Comparison of ENCODE assay signal across 8 cellular contexts in the genomic region with DNA sequence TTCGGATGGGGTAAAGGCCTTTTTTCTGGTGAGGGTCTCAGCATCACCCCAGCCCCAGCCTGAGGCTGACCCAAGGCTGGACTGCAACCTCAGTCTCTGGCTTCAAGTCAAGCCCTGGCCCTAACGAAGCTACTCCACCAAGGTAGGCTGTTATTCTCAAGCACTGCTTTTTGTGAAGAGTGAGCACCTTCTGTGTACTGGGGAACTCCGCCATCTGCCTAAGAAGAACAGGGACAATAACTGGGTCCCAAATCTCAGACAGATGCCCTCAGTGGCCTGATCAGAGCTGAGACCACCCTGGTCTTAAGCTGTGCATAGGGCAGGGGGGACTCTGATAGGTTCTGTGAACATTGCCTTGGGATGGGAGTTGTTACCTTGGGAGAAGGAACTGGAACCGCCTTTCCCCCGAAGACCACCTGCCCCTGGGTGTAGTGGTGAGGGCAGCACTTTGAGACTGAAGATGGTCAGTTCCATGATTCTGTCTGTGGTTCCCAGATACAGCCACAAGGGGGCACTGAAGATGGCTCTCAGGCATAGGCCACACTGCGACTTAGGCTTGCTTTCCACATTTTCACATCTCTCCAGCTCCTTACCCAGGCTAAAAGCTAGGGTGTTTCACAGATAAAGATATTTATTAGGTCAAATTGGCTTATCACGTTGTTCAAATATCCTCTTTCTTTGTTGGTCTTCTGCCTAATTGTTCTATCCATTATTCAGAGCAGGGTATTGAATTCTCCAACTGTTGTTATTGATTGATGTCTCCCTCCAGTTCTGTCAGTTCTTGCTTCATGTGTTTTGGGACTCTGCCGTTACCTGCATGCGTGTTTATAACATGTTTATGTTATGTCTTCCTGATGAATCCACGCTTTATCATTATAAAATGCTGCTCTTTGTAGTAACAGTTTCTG. TPM values are rescaled to one million over a fixed set of nuclear protein-coding genes. Genes with fewer than 3 reads are reported as not detected.
DNase-seq lines count a peak whose midpoint lies in the region; ATAC-seq and TF ChIP-seq lines count a peak whose summit lies in the region.

No MANE protein-coding gene starts in this region.

- H3K36me3 Mint-ChIP-seq in osteocyte (ENCODE audit: unreplicated experiment): no peaks in the 10 kb centered on the region

- H3K36me3 ChIP-seq in SJCRH30 (no peaks in the 10 kb centered on the region), tibial artery (no peaks in the 10 kb centered on the region)

- intact Hi-C loops in tibial artery (cut with DNase I; ENCODE audit: low total_unique reads): loop anchor here (2.0 kb wide), 1 partner anchor 64 kb away; no protein-coding TSS in a partner anchor

- H3K9me3 ChIP-seq in SJCRH30 (replicated peaks): no peaks in the 10 kb centered on the region
- no peaks in the 10 kb centered on the region for H3K9me3 ChIP-seq in tibial artery

- no peaks in the 10 kb centered on the region for H3K27me3 Mint-ChIP-seq in osteocyte (ENCODE audit: unreplicated experiment)

- H3K9me3 Mint-ChIP-seq in osteocyte (ENCODE audit: unreplicated experiment): no peaks in the 10 kb centered on the region

- H3K27ac ChIP-seq in C4-2B: no peak overlapping the region
- no peak overlapping the region for H3K27ac ChIP-seq in SJCRH30
- H3K27ac ChIP-seq in tibial artery: no peak overlapping the region

- no peak overlapping the region for H3K27ac Mint-ChIP-seq in osteocyte (ENCODE audit: unreplicated experiment)

- no peak overlapping the region for H3K4me3 ChIP-seq in Jurkat, Clone E6-1 (ENCODE audit: low read length)
- H3K4me3 ChIP-seq in SJCRH30 (no peak overlapping the region), tibial artery (no peak overlapping the region)

- H3K4me1 ChIP-seq in SJCRH30 (no peaks in the 10 kb centered on the region), tibial artery (peaks cover 0 to 14% (median 0%) of the 10 kb centered on the region in 4 donors)

- peak; percentile 41 for DNase-seq in Jurkat, Clone E6-1 (ENCODE audit: low read depth, low spot score)
- DNase-seq in SJCRH30: peak; percentile 47 to 85
- DNase-seq in activated effector memory CD4-positive, alpha-beta T cell treated with Interleukin-2 at 50 U/mL for 16 hours: peak; percentile 47
- DNase-seq in foreskin melanocyte: peak; percentile 55
- peak; percentile 90 for DNase-seq in osteocyte (ENCODE audit: extremely low spot score, unreplicated experiment)
- peak; percentile 80 to 81 for DNase-seq in tibial artery

- peak; percentile 61 for ATAC-seq in GM19372 (IDR thresholded peaks at IDR 0.05; ENCODE audit: low read depth, unreplicated experiment)

- H3K4me1 Mint-ChIP-seq in osteocyte (ENCODE audit: unreplicated experiment): no peaks in the 10 kb centered on the region

- H3K4me3 Mint-ChIP-seq in osteocyte (ENCODE audit: unreplicated experiment): no peak overlapping the region

- TF ChIP-seq CTCF in C4-2B (conservative IDR thresholded peaks at IDR 0.05) (peak; percentile 95), osteocyte (IDR thresholded peaks at IDR 0.05) (peak; percentile 93), tibial artery (IDR thresholded peaks at IDR 0.05) (peak; percentile 89 to 93)

- H3K27me3 ChIP-seq in SJCRH30 (no peaks in the 10 kb centered on the region), tibial artery (no peaks in the 10 kb centered on the region)

RNA-seq across cellular contexts. Expression of gene UVRAG, which starts 11.8 kb away (rescaled TPM):
- polyA plus RNA-seq in Jurkat, Clone E6-1 (2012; ENCODE audit: insufficient read depth, insufficient read length): 10.2 TPM
- 12.6 and 15.0 TPM in 2 replicates for total RNA-seq in SJCRH30 (2014; rRNA removed; shearing (Covaris generic))
- total RNA-seq in osteocyte: 20.2 and 24.9 TPM in 2 replicates

RNA-seq across cellular contexts. Expression of gene DGAT2, which starts 34.6 kb away (rescaled TPM):
- 15.8 TPM for polyA plus RNA-seq in Jurkat, Clone E6-1 (2012; ENCODE audit: insufficient read depth, insufficient read length)
- 0.67 and 1.3 TPM in 2 replicates for total RNA-seq in SJCRH30 (2014; rRNA removed; shearing (Covaris generic))
- total RNA-seq in osteocyte: 0.13 TPM in 1 of 2 replicates, not detected in the other
